14 cellular contexts compared by ENCODE assay signal in genomic region chr15:65887565-65887964, GRCh38.
DNase-seq lines count a peak whose midpoint lies in the region; ATAC-seq lines count a peak whose summit lies in the region.
"Had no signal": no experiment of that assay in that cellular context is flagged by ENCODE, and none has a peak within 500 bp of the region (broad histone marks: within the 10 kb centered on the region; RNA-seq: fewer than 3 reads in every experiment).

No MANE protein-coding gene starts in this region.

- H3K27me3 Mint-ChIP-seq in activated naive CD8-positive, alpha-beta T cell treated with anti-CD3 and anti-CD28 coated beads, Interleukin-2, amount 50 U/mL, for 24 hours: no peaks in the 10 kb centered on the region

- H3K9me3 Mint-ChIP-seq in activated naive CD8-positive, alpha-beta T cell treated with anti-CD3 and anti-CD28 coated beads, Interleukin-2, amount 50 U/mL, for 24 hours: no peaks in the 10 kb centered on the region
- H3K9me3 Mint-ChIP-seq: CD14-positive monocyte, H9 had no signal

- peak overlapping the region; percentile 46 for H3K4me3 Mint-ChIP-seq in activated naive CD8-positive, alpha-beta T cell treated with anti-CD3 and anti-CD28 coated beads, Interleukin-2, amount 50 U/mL, for 24 hours
- H3K4me3 Mint-ChIP-seq: CD14-positive monocyte, H9 had no signal

- peaks cover 66% of the 10 kb centered on the region for H3K36me3 Mint-ChIP-seq in activated naive CD8-positive, alpha-beta T cell treated with anti-CD3 and anti-CD28 coated beads, Interleukin-2, amount 50 U/mL, for 24 hours (ENCODE audit: low read depth)

- ATAC-seq in activated CD4-positive, CD25-positive, alpha-beta regulatory T cell treated with anti-CD3 and anti-CD28 coated beads, Interleukin-2, amount 50 U/mL, for 24 hours: peak; percentile 82
- peak; percentile 89 for ATAC-seq in activated naive CD8-positive, alpha-beta T cell treated with anti-CD3 and anti-CD28 coated beads, Interleukin-2, amount 50 U/mL, for 24 hours

- peak overlapping the region; percentile 84 for H3K27ac Mint-ChIP-seq in activated naive CD8-positive, alpha-beta T cell treated with anti-CD3 and anti-CD28 coated beads, Interleukin-2, amount 50 U/mL, for 24 hours
- H3K27ac Mint-ChIP-seq: H9 had no signal

- no peak for DNase-seq in activated CD4-positive, CD25-positive, alpha-beta regulatory T cell treated with anti-CD3 and anti-CD28 coated beads, Interleukin-2, amount 50 U/mL, for 72 hours
- DNase-seq in activated CD4-positive, alpha-beta T cell treated with anti-CD3 and anti-CD28 coated beads for 4 hours: peak; percentile 29 to 42
- DNase-seq in activated naive CD8-positive, alpha-beta T cell treated with anti-CD3 and anti-CD28 coated beads, Interleukin-2, amount 50 U/mL, for 24 hours: peak; percentile 22
- peak in 2 of 3 experiments; percentile 18 to 19 for DNase-seq in stimulated activated CD4-positive, alpha-beta T cell treated with anti-CD3 and anti-CD28 coated beads, TNF-alpha, amount 100 ng/mL, for 24 hours (ENCODE audit: low read depth in 3 of 3)
- DNase-seq in NCI-H2081 (lab: John Stamatoyannopoulos, UW) (no peak), NCI-H1092 treated with DMSO at 0.1 percent for 48 hours (lab: John Stamatoyannopoulos, UW) (no peak), NCI-H1694 treated with DMSO at 0.1 percent for 48 hours (lab: John Stamatoyannopoulos, UW) (no peak)
- DNase-seq: H9, islet precursor cell, occipital lobe, SHP77, T1000 had no signal

- H3K4me1 Mint-ChIP-seq in activated naive CD8-positive, alpha-beta T cell treated with anti-CD3 and anti-CD28 coated beads, Interleukin-2, amount 50 U/mL, for 24 hours: peaks cover 87% of the 10 kb centered on the region

Comparison
In these comparisons a context has a peak if more than half of its experiments do, and no peak if none do; other contexts are left out.
1. DNase-seq: peak in activated CD4-positive, alpha-beta T cell treated with anti-CD3 and anti-CD28 coated beads for 4 hours (2 of 2), activated naive CD8-positive, alpha-beta T cell treated with anti-CD3 and anti-CD28 coated beads, Interleukin-2, amount 50 U/mL, for 24 hours (single experiment) and stimulated activated CD4-positive, alpha-beta T cell treated with anti-CD3 and anti-CD28 coated beads, TNF-alpha, amount 100 ng/mL, for 24 hours (2 of 3); none in activated CD4-positive, CD25-positive, alpha-beta regulatory T cell treated with anti-CD3 and anti-CD28 coated beads, Interleukin-2, amount 50 U/mL, for 72 hours (single experiment), NCI-H2081 (0 of 2), NCI-H1092 treated with DMSO at 0.1 percent for 48 hours (single experiment) and NCI-H1694 treated with DMSO at 0.1 percent for 48 hours (single experiment).